In the genomic region with DNA sequence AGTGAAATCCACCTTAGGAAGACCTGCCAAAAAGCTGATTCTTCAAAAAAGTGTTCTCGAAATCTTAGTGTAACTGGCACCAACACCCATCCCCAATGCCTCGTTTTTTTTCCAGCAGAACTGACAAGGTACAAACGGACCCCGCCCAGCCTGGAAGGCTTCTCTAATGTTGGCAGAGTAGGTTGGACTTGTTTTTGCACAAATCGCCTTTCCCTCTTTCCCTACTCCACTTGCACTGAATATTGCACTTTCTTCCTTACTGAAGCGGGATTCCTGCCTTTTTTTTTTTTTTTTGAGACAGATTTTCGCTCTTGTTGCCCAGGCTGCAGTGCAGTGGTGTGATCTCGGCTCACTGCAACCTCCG, we compare ENCODE assay signal across 8 cellular contexts. TPM values are rescaled to one million over a fixed set of nuclear protein-coding genes. Genes with fewer than 3 reads are reported as not detected.
DNase-seq lines count a peak whose midpoint lies in the region; ATAC-seq lines count a peak whose summit lies in the region.

No MANE protein-coding gene starts in this region.

- peaks cover 41% of the 10 kb centered on the region for H3K36me3 Mint-ChIP-seq in activated naive CD8-positive, alpha-beta T cell treated with anti-CD3 and anti-CD28 coated beads for 36 hours

- intact Hi-C loops in left ventricle myocardium superior (cut with micrococcal nuclease): no loop called here

- H3K27me3 ChIP-seq in HUES48 (ENCODE audit: control insufficient read depth, insufficient read depth, low read length) (no peaks in the 10 kb centered on the region), rectal smooth muscle tissue (ENCODE audit: control insufficient read depth, insufficient read depth, low read length) (no peaks in the 10 kb centered on the region)

- DNase-seq in NCI-H146 (lab: John Stamatoyannopoulos, UW) (peak; percentile 48), NCI-H146 treated with DMSO at 0.1 percent for 48 hours (lab: John Stamatoyannopoulos, UW; ENCODE audit: unreplicated experiment) (no peak), left ventricle myocardium superior (no peak), activated gamma-delta T cell (lab: John Stamatoyannopoulos, UW) (no peak), NCI-H510A (lab: John Stamatoyannopoulos, UW) (no peak)
- DNase-seq in activated naive CD8-positive, alpha-beta T cell treated with anti-CD3 and anti-CD28 coated beads for 36 hours: peak; percentile 4

- H3K27ac ChIP-seq in HUES48 (ENCODE audit: low read depth, low read length): peak overlapping the region; percentile 91
- H3K27ac ChIP-seq in rectal smooth muscle tissue (ENCODE audit: low read depth, low read length): peak overlapping the region; percentile 96

- no peaks in the 10 kb centered on the region for H3K9me3 Mint-ChIP-seq in activated naive CD8-positive, alpha-beta T cell treated with anti-CD3 and anti-CD28 coated beads for 36 hours

- peak overlapping the region; percentile 60 for H3K9ac ChIP-seq in HUES48 (ENCODE audit: low read depth, low read length)
- H3K9ac ChIP-seq in rectal smooth muscle tissue (ENCODE audit: low read length): peak overlapping the region; percentile 38

- H3K36me3 ChIP-seq in HUES48 (ENCODE audit: control insufficient read depth, insufficient read depth, low read length) (peaks cover 17% of the 10 kb centered on the region), rectal smooth muscle tissue (ENCODE audit: control insufficient read depth, insufficient read depth, low read length) (no peaks in the 10 kb centered on the region)

- H3K4me1 ChIP-seq in HUES48 (ENCODE audit: control insufficient read depth, insufficient read depth, low read length): peaks cover 10% of the 10 kb centered on the region
- H3K4me1 ChIP-seq in rectal smooth muscle tissue (ENCODE audit: control insufficient read depth, insufficient read depth, low read length): peaks cover 11% of the 10 kb centered on the region

- peak overlapping the region; percentile 73 for H3K4me3 ChIP-seq in HUES48 (ENCODE audit: low read depth, low read length)
- H3K4me3 ChIP-seq in rectal smooth muscle tissue (ENCODE audit: low read length): peak overlapping the region; percentile 97

- H3K27ac Mint-ChIP-seq in activated naive CD8-positive, alpha-beta T cell treated with anti-CD3 and anti-CD28 coated beads for 36 hours: peak overlapping the region; percentile 99

- H3K9me3 ChIP-seq in HUES48 (ENCODE audit: control insufficient read depth, insufficient read depth, low read length): no peaks in the 10 kb centered on the region

- no peaks in the 10 kb centered on the region for H3K27me3 Mint-ChIP-seq in activated naive CD8-positive, alpha-beta T cell treated with anti-CD3 and anti-CD28 coated beads for 36 hours

- peak; percentile 2 for ATAC-seq in left ventricle myocardium superior

- peaks cover 38% of the 10 kb centered on the region for H3K4me1 Mint-ChIP-seq in activated naive CD8-positive, alpha-beta T cell treated with anti-CD3 and anti-CD28 coated beads for 36 hours

- peak overlapping the region; percentile 98 for H3K4me3 Mint-ChIP-seq in activated naive CD8-positive, alpha-beta T cell treated with anti-CD3 and anti-CD28 coated beads for 36 hours

RNA-seq across cellular contexts. Expression of a gene that starts 0.5 kb away (rescaled TPM):
- total RNA-seq in activated naive CD8-positive, alpha-beta T cell treated with anti-CD3 and anti-CD28 coated beads for 36 hours: 100 to 1,000 TPM; 144 to 150 TPM
- total RNA-seq in left ventricle myocardium superior: 349 TPM

RNA-seq across cellular contexts. Expression of a gene that starts 29.0 kb away (rescaled TPM):
- total RNA-seq in activated naive CD8-positive, alpha-beta T cell treated with anti-CD3 and anti-CD28 coated beads for 36 hours: 10 to 100 TPM; 17.3 to 21.3 TPM
- 6.4 TPM for total RNA-seq in left ventricle myocardium superior

RNA-seq across cellular contexts. Expression of a gene that starts 34.4 kb away (rescaled TPM):
- total RNA-seq in activated naive CD8-positive, alpha-beta T cell treated with anti-CD3 and anti-CD28 coated beads for 36 hours: 10 to 100 TPM; 32.5 to 36.4 TPM
- 17.5 TPM for total RNA-seq in left ventricle myocardium superior

Comparison
In these comparisons a context has a peak if more than half of its experiments do, and no peak if none do; other contexts are left out.
1. DNase-seq: peak in NCI-H146 (single experiment) and activated naive CD8-positive, alpha-beta T cell treated with anti-CD3 and anti-CD28 coated beads for 36 hours (single experiment); none in NCI-H146 treated with DMSO at 0.1 percent for 48 hours (single experiment), left ventricle myocardium superior (single experiment), activated gamma-delta T cell (single experiment) and NCI-H510A (single experiment).